In genomic region chr9:130008577-130008976, GRCh38 we compare ENCODE assay signal across 13 cellular contexts. TPM values are rescaled to one million over a fixed set of nuclear protein-coding genes. Genes with fewer than 3 reads are reported as not detected.
DNase-seq lines count a peak whose midpoint lies in the region; ATAC-seq, FAIRE-seq and TF ChIP-seq lines count a peak whose summit lies in the region.
"Had no signal": no experiment of that assay in that cellular context is flagged by ENCODE, and none has a peak within 500 bp of the region (broad histone marks: within the 10 kb centered on the region; RNA-seq: fewer than 3 reads in every experiment).

No MANE protein-coding gene starts in this region.

- H3K9ac ChIP-seq in OCI-LY3 (ENCODE audit: low read length) (peak overlapping the region; percentile 24; the same call in 1 of the 2 replicates), GM12878 (ENCODE audit: control insufficient read depth, insufficient read depth, low read length) (peak overlapping the region; percentile 72)
- H3K9ac ChIP-seq: BLaER1 treated with 17β-estradiol and CSF1 and Interleukin-3, amounts not matched to agents 10 nM and 100 nM had no signal

- intact Hi-C loops in GM12878 (cut with micrococcal nuclease; ENCODE audit: unreplicated experiment), result loop anchor here (5.0 kb wide), 1 partner anchor 121 kb away; no protein-coding TSS in a partner anchor

- no peak for FAIRE-seq in GM12878 (lab: Jason Lieb, UNC)

- peak overlapping the region; percentile 14; the same call in 1 of the 2 replicates for H3K4me3 ChIP-seq in GM06990 (replicated peaks; ENCODE audit: low read depth, low read length)
- H3K4me3 ChIP-seq in OCI-LY3 (ENCODE audit: low read length), result peak overlapping the region; percentile 41
- H3K4me3 ChIP-seq in GM12878, result 0 out of 2 replicates have a peak overlapping the region, but pooled peaks have one; percentile 42
- H3K4me3 ChIP-seq: BLaER1 treated with 17β-estradiol and CSF1 and Interleukin-3, amounts not matched to agents 10 nM and 100 nM; heart right ventricle had no signal

- TF ChIP-seq EP300 in GM12878 (IDR thresholded peaks at IDR 0.05; ENCODE audit: borderline replicate concordance in 1 of 2, control insufficient read depth in 1 of 2, low read depth in 2 of 2, low read length in 2 of 2), result no peak

- H2AFZ ChIP-seq in OCI-LY3 (ENCODE audit: low read depth, low read length) (no peak overlapping the region), GM12878 (ENCODE audit: control insufficient read depth, low read depth, low read length) (no peak overlapping the region)

- in situ Hi-C loops in GM12878 (cut with MboI), result no loop called here

- no peak for DNase-seq in GM06990 (ENCODE audit: extremely low read depth, insufficient read length)
- DNase-seq in GM12878 (ENCODE audit: low read depth, low spot score), result no peak
- peak; percentile 19 for DNase-seq in stimulated activated CD8-positive, alpha-beta memory T cell treated with anti-CD3 and anti-CD28 coated beads, Interleukin-4, amount 100 ng/mL, for 48 hours
- DNase-seq: GF-D8, heart right ventricle, NCI-H2081, Right ventricle myocardium superior had no signal

- peaks cover 97% of the 10 kb centered on the region for H4K20me1 ChIP-seq in OCI-LY3 (ENCODE audit: insufficient read depth, low read length)
- peaks cover 6% of the 10 kb centered on the region; the same call in 1 of the 2 replicates for H4K20me1 ChIP-seq in GM12878 (ENCODE audit: control insufficient read depth, insufficient read depth)

- TF ChIP-seq CTCF in GM06990 (IDR thresholded peaks at IDR 0.05; ENCODE audit: insufficient read depth, low read length, poor library complexity, severe bottlenecking) (no peak), OCI-LY3 (IDR thresholded peaks at IDR 0.05; ENCODE audit: low read depth, low read length) (no peak), GM12878 (IDR thresholded peaks at IDR 0.05 in 2 of 3, conservative IDR thresholded peaks at IDR 0.05 in 1 of 3; ENCODE audit: control insufficient read depth in 2 of 3, extremely low read depth in 1 of 3, insufficient read depth in 1 of 3, low read depth in 3 of 3, low read length in 3 of 3) (no peak)

- peaks cover 86% of the 10 kb centered on the region for H3K4me1 ChIP-seq in OCI-LY3 (ENCODE audit: low read length)
- peaks cover 76% of the 10 kb centered on the region for H3K4me1 ChIP-seq in GM12878 (ENCODE audit: control insufficient read depth, insufficient read depth, low read length)

- H3K27me3 ChIP-seq in GM06990 (replicated peaks; ENCODE audit: control insufficient read depth, insufficient read depth, low read length), result no peaks in the 10 kb centered on the region
- H3K27me3 ChIP-seq in OCI-LY3 (ENCODE audit: low read depth, low read length), result no peaks in the 10 kb centered on the region
- H3K27me3 ChIP-seq in GM12878 (replicated peaks in 1 of 2; ENCODE audit: control insufficient read depth in 2 of 2, insufficient read depth in 2 of 2, low read length in 1 of 2), result no peaks in the 10 kb centered on the region
- H3K27me3 ChIP-seq: BLaER1 treated with 17β-estradiol and CSF1 and Interleukin-3, amounts not matched to agents 10 nM and 100 nM; heart right ventricle had no signal

- WGBS in GM12878 (ENCODE audit: insufficient coverage, insufficient replicate concordance, low lambda C conversion rate, missing lambda C conversion rate), result 0% methylated on average over 4 of the region's 4 CpGs

- CTCF ChIA-PET in GM12878 (lab: Yijun Ruan, JAX), result interaction anchor here (1.0 to 2.5 kb wide), 8 partner anchors 10 to 123 kb away, joined by 3 to 8 read pairs (median 4); no protein-coding TSS in a partner anchor

- POLR2A ChIA-PET in GM12878 (lab: Charles Lee), result interaction anchor here (0.5 to 10.9 kb wide), 14 partner anchors 9 to 120 kb away, joined by 3 to 247 read pairs (median 4); no protein-coding TSS in a partner anchor

- no peak; the same call in 1 of the 2 replicates for TF ChIP-seq RAD21 in GM12878 (IDR thresholded peaks at IDR 0.05; ENCODE audit: insufficient read depth, low read depth, low read length)

- TSS peak; percentile 63 for BruUV-seq in GM12878 (replicated peaks; lab: Mats Ljungman, UMichigan)

- H3K9me3 ChIP-seq in OCI-LY3 (ENCODE audit: insufficient read depth, low read length), result no peaks in the 10 kb centered on the region
- 0 out of 3 replicates have a peak, but pooled peaks cover 2% of the 10 kb centered on the region for H3K9me3 ChIP-seq in GM12878 (replicated peaks; ENCODE audit: control insufficient read depth, insufficient read depth, low read length)

- SMC1A ChIA-PET in GM12878 (lab: Charles Lee; ENCODE audit: uncharacterized antibody, unreplicated experiment), result interaction anchor here (0.9 to 8.2 kb wide), 14 partner anchors 9 to 74 kb away, joined by 3 to 213 read pairs (median 9); no protein-coding TSS in a partner anchor

- RAD21 ChIA-PET in GM12878 (lab: Charles Lee; ENCODE audit: unreplicated experiment), result interaction anchor here (0.7 to 8.7 kb wide), 10 partner anchors 9 to 116 kb away, joined by 3 to 172 read pairs (median 6); no protein-coding TSS in a partner anchor

- H3K4me2 ChIP-seq in OCI-LY3 (ENCODE audit: low read length), result peak overlapping the region; percentile 59
- H3K4me2 ChIP-seq in GM12878 (ENCODE audit: control insufficient read depth, insufficient read depth), result peak overlapping the region; percentile 93
- H3K4me2 ChIP-seq: BLaER1 treated with 17β-estradiol and CSF1 and Interleukin-3, amounts not matched to agents 10 nM and 100 nM had no signal

- no peak for TF ChIP-seq POLR2A in GM12878 (IDR thresholded peaks at IDR 0.05; ENCODE audit: low read depth, low read length)

- H3K36me3 ChIP-seq in GM06990 (ENCODE audit: control insufficient read depth, insufficient read depth, low read length) (no peaks in the 10 kb centered on the region; the same call in 1 of the 2 replicates), OCI-LY3 (replicated peaks; ENCODE audit: low read depth, low read length) (peaks cover 41% of the 10 kb centered on the region), GM12878 (ENCODE audit: control insufficient read depth in 2 of 2, insufficient read depth in 2 of 2, low read length in 1 of 2) (peaks cover 1 to 24% of the 10 kb centered on the region in 2 experiments)
- H3K36me3 ChIP-seq: heart right ventricle had no signal

- peaks cover 99% of the 10 kb centered on the region for H3K79me2 ChIP-seq in OCI-LY3 (ENCODE audit: low read length)
- H3K79me2 ChIP-seq in GM12878 (ENCODE audit: control insufficient read depth, insufficient read depth, low read length), result peaks cover 98% of the 10 kb centered on the region

- peak overlapping the region; percentile 80 for H3K27ac ChIP-seq in OCI-LY3 (ENCODE audit: low read length)
- peak overlapping the region; percentile 99 for H3K27ac ChIP-seq in GM12878 (ENCODE audit: control insufficient read depth, insufficient read depth)

- ATAC-seq in GM12878, result peak; percentile 4
- ATAC-seq in GM18858 (IDR thresholded peaks at IDR 0.05; ENCODE audit: unreplicated experiment), result no peak
- no peak for ATAC-seq in GM18867 (IDR thresholded peaks at IDR 0.05; ENCODE audit: unreplicated experiment)
- no peak for ATAC-seq in esophagus mucosa
- no peak for ATAC-seq in GM18517 (IDR thresholded peaks at IDR 0.05; ENCODE audit: unreplicated experiment)
- ATAC-seq: heart right ventricle had no signal

RNA-seq across cellular contexts. Expression of gene FNBP1, which starts 34.4 kb away (rescaled TPM):
- 1,139 and 1,239 TPM in 2 replicates for total RNA-seq in GM12878 (2013; cell fraction: nucleolus; rRNA removed)
- total RNA-seq in GM12878 (2014; rRNA removed) (167 and 204 TPM in 2 replicates), GM12878 (2014; rRNA removed; fragmentation: Illumina TruSeq; extraction: Trizol) (277 and 283 TPM in 2 replicates), GM12878 (2021) (353 and 356 TPM in 2 replicates), esophagus mucosa (23.5 TPM)
- 193 TPM for polyA plus RNA-seq in GM12878 (2011; ENCODE audit: low read depth)
- polyA plus RNA-seq in GM12878 (2011; rRNA removed) (188 and 268 TPM in 2 replicates), GM12878 (2014; fragmentation: Illumina TruSeq; extraction: Trizol) (258 and 290 TPM in 2 replicates), GM12878 (2014; fragmentation: Nextera tagmentation; extraction: Ambion mirVana) (10 to 100 TPM; 64.5 to 80.5 TPM), GM12878 (2014; rRNA removed) (180 and 208 TPM in 2 replicates), GM12878 (2016; fragmentation: Nextera tagmentation; extraction: Ambion mirVana) (100 to 1,000 TPM; 165 to 170 TPM)
- polyA plus RNA-seq in GM12878 (2011; cell fraction: cytosol; rRNA removed), result 82.5 and 118 TPM in 2 replicates
- 111 and 142 TPM in 2 replicates for polyA plus RNA-seq in GM12878 (2011; cell fraction: nucleus; rRNA removed)
- 288 and 297 TPM in 2 replicates for polyA plus RNA-seq in GM12878 (2012)
- 163 and 327 TPM in 2 replicates for polyA minus RNA-seq in GM12878 (2011; rRNA and poly(A)+ RNA removed)
- 124 and 136 TPM in 2 replicates for polyA minus RNA-seq in GM12878 (2011; cell fraction: cytosol; rRNA and poly(A)+ RNA removed)
- polyA minus RNA-seq in GM12878 (2011; cell fraction: nucleus; rRNA and poly(A)+ RNA removed), result 73.0 and 135 TPM in 2 replicates

RNA-seq across cellular contexts. Expression of gene GPR107, which starts 45.1 kb away (rescaled TPM):
- 50.0 and 61.3 TPM in 2 replicates for total RNA-seq in GM12878 (2013; cell fraction: nucleolus; rRNA removed)
- 10.1 and 10.3 TPM in 2 replicates for total RNA-seq in GM12878 (2014; rRNA removed)
- 9.9 and 10.0 TPM in 2 replicates for total RNA-seq in GM12878 (2014; rRNA removed; fragmentation: Illumina TruSeq; extraction: Trizol)
- total RNA-seq in GM12878 (2021), result 14.9 and 16.6 TPM in 2 replicates
- polyA plus RNA-seq in GM12878 (2011; ENCODE audit: low read depth), result 10.6 TPM
- 21.4 and 23.2 TPM in 2 replicates for polyA plus RNA-seq in GM12878 (2011; rRNA removed)
- polyA plus RNA-seq in GM12878 (2011; cell fraction: cytosol; rRNA removed), result 11.0 and 12.5 TPM in 2 replicates
- polyA plus RNA-seq in GM12878 (2011; cell fraction: nucleus; rRNA removed), result 19.9 and 23.2 TPM in 2 replicates
- polyA plus RNA-seq in GM12878 (2012), result 14.5 and 22.9 TPM in 2 replicates
- 13.2 and 14.0 TPM in 2 replicates for polyA plus RNA-seq in GM12878 (2014; fragmentation: Illumina TruSeq; extraction: Trizol)
- polyA plus RNA-seq in GM12878 (2014; fragmentation: Nextera tagmentation; extraction: Ambion mirVana), result 1 to 10 TPM; 2.7 to 2.9 TPM
- polyA plus RNA-seq in GM12878 (2014; rRNA removed), result 10.0 and 11.2 TPM in 2 replicates
- polyA plus RNA-seq in GM12878 (2016; fragmentation: Nextera tagmentation; extraction: Ambion mirVana), result 10 to 100 TPM in 1 of 2 experiments, 1 to 10 TPM in 1; 6.3 to 10.9 TPM
- polyA minus RNA-seq in GM12878 (2011; rRNA and poly(A)+ RNA removed), result 22.1 and 23.7 TPM in 2 replicates
- 7.4 and 18.3 TPM in 2 replicates for polyA minus RNA-seq in GM12878 (2011; cell fraction: cytosol; rRNA and poly(A)+ RNA removed)
- polyA minus RNA-seq in GM12878 (2011; cell fraction: nucleus; rRNA and poly(A)+ RNA removed), result 10.5 and 20.3 TPM in 2 replicates
- 29.8 TPM for total RNA-seq in esophagus mucosa
